In the genomic region with DNA sequence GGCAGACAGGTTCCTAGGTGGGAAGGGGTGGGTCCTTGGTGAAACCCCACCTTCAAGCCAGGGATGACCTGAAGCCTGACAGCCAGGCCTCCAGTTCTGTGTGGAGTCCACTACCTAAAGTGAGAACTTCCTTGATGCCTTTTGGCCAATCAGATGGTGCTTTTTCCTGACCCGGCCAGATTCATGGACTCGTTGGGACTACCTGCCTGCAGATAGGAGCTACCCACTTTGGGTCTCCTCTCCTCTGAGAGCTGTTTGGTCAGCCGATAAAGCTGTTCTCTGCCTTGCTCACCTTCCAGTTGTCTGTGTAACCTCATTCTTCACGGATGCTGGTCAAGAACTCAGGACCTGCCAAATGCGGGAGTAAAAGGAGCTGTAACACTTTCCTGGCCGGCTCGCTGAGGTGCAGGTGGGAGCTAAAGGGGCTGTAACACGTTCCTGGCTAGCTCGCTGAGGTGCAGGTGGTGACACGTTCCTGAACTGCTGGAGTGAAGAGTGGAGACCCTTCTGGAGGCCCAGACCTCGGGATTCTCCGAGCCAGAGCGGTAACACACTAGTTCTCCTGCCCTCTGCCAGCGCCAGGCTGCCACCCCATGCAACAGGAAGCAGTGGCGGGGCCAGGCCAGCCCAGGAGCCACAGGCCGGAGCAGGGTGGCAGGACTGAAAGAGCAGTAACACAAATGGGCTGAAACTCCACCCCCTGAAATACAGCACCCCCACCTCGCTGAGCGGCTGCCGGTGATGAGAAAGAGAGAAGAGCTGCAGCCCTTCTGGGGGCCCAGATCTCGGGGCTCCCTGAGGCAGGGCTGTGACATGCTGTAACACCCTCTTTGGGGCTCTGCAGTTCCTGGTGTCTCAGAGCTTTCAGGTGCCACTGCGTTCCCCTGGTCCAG, we compare ENCODE assay signal across 30 cellular contexts. TPM values are rescaled to one million over a fixed set of nuclear protein-coding genes. Genes with fewer than 3 reads are reported as not detected.
"Had no signal": no experiment of that assay in that cellular context is flagged by ENCODE, and none has a peak within 500 bp of the region (broad histone marks: within the 10 kb centered on the region; RNA-seq: fewer than 3 reads in every experiment).

No MANE protein-coding gene starts in this region.

- H3K9me3 ChIP-seq: left ventricle myocardium inferior, neutrophil, ovary, sigmoid colon, tibial nerve, uterus had no signal

- H3K27ac Mint-ChIP-seq: mesothelial cell of epicardium; natural killer cell; nephron progenitor cell; neural progenitor cell; progenitor cell of endocrine pancreas; stimulated activated effector memory CD8-positive, alpha-beta T cell treated with anti-CD3 and anti-CD28 coated beads, Interleukin-12 subunit alpha, Interleukin-12 subunit beta, amount 100 ng/mL, for 72 hours; stimulated activated naive CD8-positive, alpha-beta T cell treated with anti-CD3 and anti-CD28 coated beads, Interleukin-15, Interleukin-2, amounts not matched to agents 100 ng/mL and 50 ng/mL, for 24 hours; type B pancreatic cell had no signal

- H3K4me1 ChIP-seq: left ventricle myocardium inferior, neural progenitor cell, sigmoid colon, tibial nerve, uterus had no signal

- ATAC-seq: natural killer cell; stimulated activated effector memory CD8-positive, alpha-beta T cell treated with anti-CD3 and anti-CD28 coated beads, Interleukin-12 subunit alpha, Interleukin-12 subunit beta, amount 100 ng/mL, for 72 hours had no signal

- H3K27me3 Mint-ChIP-seq: naive B cell; progenitor cell of endocrine pancreas; stimulated activated naive CD8-positive, alpha-beta T cell treated with anti-CD3 and anti-CD28 coated beads, Interleukin-15, Interleukin-2, amounts not matched to agents 100 ng/mL and 50 ng/mL, for 24 hours; type B pancreatic cell had no signal

- DNase-seq: hypothalamus; immature natural killer cell; kidney; left ventricle myocardium inferior; mesendoderm; naive B cell; natural killer cell; nephron progenitor cell; occipital lobe; ovary; right cardiac atrium; sigmoid colon; small intestine; spleen; stimulated activated CD4-positive, alpha-beta T cell treated with anti-CD3 and anti-CD28 coated beads, Interleukin-4, amount 100 ng/mL, for 24 hours; stimulated activated naive CD4-positive, alpha-beta T cell; uterus had no signal

- H3K4me1 Mint-ChIP-seq: immature natural killer cell, mesothelial cell of epicardium, naive B cell, nephron progenitor cell, neural progenitor cell had no signal

- H3K36me3 ChIP-seq: left ventricle myocardium inferior, neural progenitor cell, neutrophil, ovary, sigmoid colon, uterus had no signal

- H3K27ac ChIP-seq: left ventricle myocardium inferior, neural progenitor cell, neutrophil, ovary, sigmoid colon, spleen, tibial nerve, uterus had no signal

- H3K4me3 Mint-ChIP-seq: immature natural killer cell; mesothelial cell of epicardium; natural killer cell; nephron progenitor cell; neural progenitor cell; stimulated activated effector memory CD8-positive, alpha-beta T cell treated with anti-CD3 and anti-CD28 coated beads, Interleukin-12 subunit alpha, Interleukin-12 subunit beta, amount 100 ng/mL, for 72 hours; stimulated activated naive CD8-positive, alpha-beta T cell treated with anti-CD3 and anti-CD28 coated beads, Interleukin-15, Interleukin-2, amounts not matched to agents 100 ng/mL and 50 ng/mL, for 24 hours; type B pancreatic cell had no signal

- H3K9me3 Mint-ChIP-seq: natural killer cell; stimulated activated effector memory CD8-positive, alpha-beta T cell treated with anti-CD3 and anti-CD28 coated beads, Interleukin-12 subunit alpha, Interleukin-12 subunit beta, amount 100 ng/mL, for 72 hours; type B pancreatic cell had no signal

- H3K36me3 Mint-ChIP-seq: neural progenitor cell; stimulated activated effector memory CD8-positive, alpha-beta T cell treated with anti-CD3 and anti-CD28 coated beads, Interleukin-12 subunit alpha, Interleukin-12 subunit beta, amount 100 ng/mL, for 72 hours; type B pancreatic cell had no signal

- H3K27me3 ChIP-seq: neural progenitor cell, neutrophil, ovary, sigmoid colon, spleen, tibial nerve, uterus had no signal

- H3K4me3 ChIP-seq: left ventricle myocardium inferior, lung, neural progenitor cell, ovary, sigmoid colon, spleen, tibial nerve, uterus had no signal

RNA-seq across cellular contexts. Expression of a gene that starts 16.3 kb away (rescaled TPM):
- total RNA-seq: kidney, lower leg skin, lung, mesothelial cell of epicardium, occipital lobe, progenitor cell of endocrine pancreas, pulmonary artery endothelial cell, renal cortical epithelial cell, temporal lobe, tibial nerve had no signal
